18 cellular contexts compared by ENCODE assay signal in genomic region chr7:130294314-130294713, GRCh38. TPM values are rescaled to one million over a fixed set of nuclear protein-coding genes. Genes with fewer than 3 reads are reported as not detected.
DNase-seq lines count a peak whose midpoint lies in the region; TF ChIP-seq lines count a peak whose summit lies in the region.
"Had no signal": no experiment of that assay in that cellular context is flagged by ENCODE, and none has a peak within 500 bp of the region (broad histone marks: within the 10 kb centered on the region; RNA-seq: fewer than 3 reads in every experiment).

No MANE protein-coding gene starts in this region.

- POLR2A ChIA-PET in PC-9 (lab: Charles Lee; ENCODE audit: unreplicated experiment), result interaction anchor here (0.7 kb wide), 1 partner anchor 574 kb away, joined by 6 read pairs; no protein-coding TSS in a partner anchor
- POLR2A ChIA-PET in CD8-positive, alpha-beta memory T cell (lab: Charles Lee), result no interaction called here

- H3K36me3 ChIP-seq in PC-9 (ENCODE audit: low read depth), result no peaks in the 10 kb centered on the region
- H3K36me3 ChIP-seq in esophagus (ENCODE audit: control insufficient read depth in 2 of 2, insufficient read depth in 2 of 2, low read length in 1 of 2), result no peaks in the 10 kb centered on the region
- no peaks in the 10 kb centered on the region for H3K36me3 ChIP-seq in CD8-positive, alpha-beta memory T cell (ENCODE audit: insufficient read depth, low read length)
- H3K36me3 ChIP-seq: ascending aorta had no signal

- no peaks in the 10 kb centered on the region for H3K4me1 Mint-ChIP-seq in activated naive CD4-positive, alpha-beta T cell treated with anti-CD3 and anti-CD28 coated beads for 36 hours (ENCODE audit: low read depth)
- no peaks in the 10 kb centered on the region for H3K4me1 Mint-ChIP-seq in activated naive CD4-positive, alpha-beta T cell treated with anti-CD3 and anti-CD28 coated beads, Interleukin-2, amount 10 ng/mL, durations not matched to agents 7 days and 5 days
- no peaks in the 10 kb centered on the region for H3K4me1 Mint-ChIP-seq in CD8-positive, alpha-beta memory T cell
- H3K4me1 Mint-ChIP-seq: natural killer cell had no signal

- peak overlapping the region; percentile 46; the same call in 1 of the 2 replicates for H3K4me2 ChIP-seq in PC-9
- H3K4me2 ChIP-seq: A549 had no signal

- no peaks in the 10 kb centered on the region for H3K27me3 Mint-ChIP-seq in activated naive CD4-positive, alpha-beta T cell treated with anti-CD3 and anti-CD28 coated beads for 36 hours (ENCODE audit: low read depth)
- H3K27me3 Mint-ChIP-seq in activated naive CD4-positive, alpha-beta T cell treated with anti-CD3 and anti-CD28 coated beads, Interleukin-2, amount 10 ng/mL, durations not matched to agents 7 days and 5 days, result no peaks in the 10 kb centered on the region
- peaks cover 7 to 8% of the 10 kb centered on the region in 2 donors for H3K27me3 Mint-ChIP-seq in CD8-positive, alpha-beta memory T cell
- H3K27me3 Mint-ChIP-seq: activated CD8-positive, alpha-beta T cell treated with anti-CD3 and anti-CD28 coated beads for 36 hours had no signal

- H3K4me3 Mint-ChIP-seq in activated naive CD4-positive, alpha-beta T cell treated with anti-CD3 and anti-CD28 coated beads for 36 hours, result no peak overlapping the region
- H3K4me3 Mint-ChIP-seq in activated naive CD4-positive, alpha-beta T cell treated with anti-CD3 and anti-CD28 coated beads, Interleukin-2, amount 10 ng/mL, durations not matched to agents 7 days and 5 days, result no peak overlapping the region
- no peak overlapping the region for H3K4me3 Mint-ChIP-seq in CD8-positive, alpha-beta memory T cell
- H3K4me3 Mint-ChIP-seq: activated CD8-positive, alpha-beta T cell treated with anti-CD3 and anti-CD28 coated beads for 36 hours; natural killer cell had no signal

- no peak overlapping the region for H3K27ac Mint-ChIP-seq in activated naive CD4-positive, alpha-beta T cell treated with anti-CD3 and anti-CD28 coated beads for 36 hours
- no peak overlapping the region for H3K27ac Mint-ChIP-seq in activated naive CD4-positive, alpha-beta T cell treated with anti-CD3 and anti-CD28 coated beads, Interleukin-2, amount 10 ng/mL, durations not matched to agents 7 days and 5 days
- H3K27ac Mint-ChIP-seq in CD8-positive, alpha-beta memory T cell, result no peak overlapping the region
- H3K27ac Mint-ChIP-seq: activated CD8-positive, alpha-beta T cell treated with anti-CD3 and anti-CD28 coated beads for 36 hours; natural killer cell had no signal

- H3K9me3 Mint-ChIP-seq in activated naive CD4-positive, alpha-beta T cell treated with anti-CD3 and anti-CD28 coated beads for 36 hours, result no peaks in the 10 kb centered on the region
- H3K9me3 Mint-ChIP-seq in activated naive CD4-positive, alpha-beta T cell treated with anti-CD3 and anti-CD28 coated beads, Interleukin-2, amount 10 ng/mL, durations not matched to agents 7 days and 5 days, result peaks cover 7% of the 10 kb centered on the region
- no peaks in the 10 kb centered on the region for H3K9me3 Mint-ChIP-seq in CD8-positive, alpha-beta memory T cell
- H3K9me3 Mint-ChIP-seq: activated CD8-positive, alpha-beta T cell treated with anti-CD3 and anti-CD28 coated beads for 36 hours; natural killer cell had no signal

- H3K27ac ChIP-seq in PC-9 (no peak overlapping the region), esophagus (ENCODE audit: low read depth in 2 of 2, low read length in 1 of 2) (peak overlapping the region; percentile 77 to 81), skin epidermis (peak overlapping the region in 16 of 21 experiments; percentile 37 to 79 (median 74))
- no peak overlapping the region for H3K27ac ChIP-seq in CD8-positive, alpha-beta memory T cell (ENCODE audit: low read depth, low read length)
- H3K27ac ChIP-seq: testis had no signal

- no peaks in the 10 kb centered on the region for H4K20me1 ChIP-seq in PC-9 (ENCODE audit: insufficient read depth)

- intact Hi-C loops in activated naive CD4-positive, alpha-beta T cell treated with anti-CD3 and anti-CD28 coated beads for 36 hours (cut with micrococcal nuclease), result no loop called here
- intact Hi-C loops in PC-9 (cut with micrococcal nuclease; ENCODE audit: unreplicated experiment), result loop anchor here (5.0 kb wide), 2 partner anchors 123 to 193 kb away; no protein-coding TSS in a partner anchor

- H3K27me3 ChIP-seq in PC-9 (ENCODE audit: insufficient read depth, low read depth) (no peaks in the 10 kb centered on the region), esophagus (ENCODE audit: control insufficient read depth in 1 of 2, insufficient read depth in 2 of 2, low read length in 2 of 2) (no peaks in the 10 kb centered on the region)
- H3K27me3 ChIP-seq in CD8-positive, alpha-beta memory T cell (ENCODE audit: insufficient read depth, low read length, poor library complexity, severe bottlenecking), result no peaks in the 10 kb centered on the region
- H3K27me3 ChIP-seq: ascending aorta, testis had no signal

- H3K9me2 ChIP-seq in PC-9 (ENCODE audit: insufficient read depth), result no peaks in the 10 kb centered on the region

- H3K4me3 ChIP-seq in PC-9, result no peak overlapping the region
- peak overlapping the region; percentile 5 to 18 for H3K4me3 ChIP-seq in esophagus (ENCODE audit: low read depth in 1 of 2, low read length in 2 of 2)
- H3K4me3 ChIP-seq in skin epidermis, result peak overlapping the region in 2 of 7 experiments; percentile 2 to 11
- H3K4me3 ChIP-seq in CD8-positive, alpha-beta memory T cell (ENCODE audit: low read length), result no peak overlapping the region
- H3K4me3 ChIP-seq: A549, ascending aorta, testis had no signal

- BruUV-seq in PC-9 (replicated peaks; lab: Mats Ljungman, UMichigan), result no TSS peak

- peak; percentile 26 for DNase-seq in activated naive CD4-positive, alpha-beta T cell treated with anti-CD3 and anti-CD28 coated beads for 36 hours
- no peak for DNase-seq in activated naive CD4-positive, alpha-beta T cell treated with anti-CD3 and anti-CD28 coated beads, Interleukin-2, amount 10 ng/mL, durations not matched to agents 7 days and 5 days
- DNase-seq in PC-9 (peak in 1 of 2 experiments; percentile 66), kidney glomerular epithelial cell (lab: John Stamatoyannopoulos, UW) (no peak), SHP77 treated with DMSO at 0.1 percent for 48 hours (lab: John Stamatoyannopoulos, UW) (no peak)
- DNase-seq in CD8-positive, alpha-beta memory T cell, result no peak
- DNase-seq: activated CD8-positive, alpha-beta T cell treated with anti-CD3 and anti-CD28 coated beads for 36 hours; GDM1; natural killer cell; NCI-H1105; testis had no signal

- H3K4me1 ChIP-seq in PC-9 (replicated peaks; ENCODE audit: insufficient read depth) (peaks cover 53% of the 10 kb centered on the region), esophagus (ENCODE audit: control insufficient read depth in 2 of 2, insufficient read depth in 2 of 2, low read length in 1 of 2) (peaks cover 0 to 7% of the 10 kb centered on the region in 2 donors)
- H3K4me1 ChIP-seq in CD8-positive, alpha-beta memory T cell (ENCODE audit: insufficient read depth, low read length), result no peaks in the 10 kb centered on the region
- H3K4me1 ChIP-seq: testis had no signal

- H3K36me3 Mint-ChIP-seq in activated naive CD4-positive, alpha-beta T cell treated with anti-CD3 and anti-CD28 coated beads for 36 hours (ENCODE audit: low read depth), result no peaks in the 10 kb centered on the region
- H3K36me3 Mint-ChIP-seq in activated naive CD4-positive, alpha-beta T cell treated with anti-CD3 and anti-CD28 coated beads, Interleukin-2, amount 10 ng/mL, durations not matched to agents 7 days and 5 days, result no peaks in the 10 kb centered on the region
- no peaks in the 10 kb centered on the region for H3K36me3 Mint-ChIP-seq in CD8-positive, alpha-beta memory T cell
- H3K36me3 Mint-ChIP-seq: natural killer cell had no signal

- no peak for TF ChIP-seq CTCF in PC-9 (conservative IDR thresholded peaks at IDR 0.05)

- H2AFZ ChIP-seq in PC-9, result no peak overlapping the region

- no peaks in the 10 kb centered on the region for H3K79me2 ChIP-seq in PC-9 (ENCODE audit: low read depth)

- CTCF ChIA-PET in activated naive CD4-positive, alpha-beta T cell treated with anti-CD3 and anti-CD28 coated beads for 36 hours (lab: Charles Lee), result interaction anchor here (0.7 kb wide), 1 partner anchor 58 kb away, joined by 4 read pairs; no protein-coding TSS in a partner anchor
- CTCF ChIA-PET in activated naive CD4-positive, alpha-beta T cell treated with anti-CD3 and anti-CD28 coated beads, Interleukin-2, amount 10 ng/mL, durations not matched to agents 7 days and 5 days (lab: Charles Lee), result no interaction called here
- CTCF ChIA-PET in PC-9 (lab: Charles Lee), result no interaction called here
- CTCF ChIA-PET in CD8-positive, alpha-beta memory T cell (lab: Charles Lee), result interaction anchor here (1.0 kb wide), 1 partner anchor 20 kb away, joined by 3 read pairs; no protein-coding TSS in a partner anchor

- H3K9me3 ChIP-seq in PC-9 (ENCODE audit: insufficient read depth, low read depth), result peaks cover 9% of the 10 kb centered on the region; the same call in 1 of the 2 replicates
- no peaks in the 10 kb centered on the region for H3K9me3 ChIP-seq in esophagus (ENCODE audit: control insufficient read depth in 2 of 2, insufficient read depth in 1 of 2, low read depth in 1 of 2, low read length in 1 of 2)
- no peaks in the 10 kb centered on the region for H3K9me3 ChIP-seq in CD8-positive, alpha-beta memory T cell (ENCODE audit: low read length)
- H3K9me3 ChIP-seq: ascending aorta, testis had no signal

- 46 to 56% methylated on average over 5 of the region's 5 CpGs for WGBS in esophagus, 2 donors

- peaks cover 31% of the 10 kb centered on the region for H3F3A ChIP-seq in PC-9 (ENCODE audit: insufficient read depth, low read depth)

RNA-seq across cellular contexts. Expression of gene CPA4, which starts 1.4 kb away (rescaled TPM):
- not detected for total RNA-seq in activated naive CD4-positive, alpha-beta T cell treated with anti-CD3 and anti-CD28 coated beads for 36 hours
- total RNA-seq in PC-9 (2021), result 4.2 and 9.8 TPM in 2 replicates
- polyA plus RNA-seq in esophagus, result 10 to 100 TPM in 1 of 2 donors, 1 to 10 TPM in 1; 8.4 to 41.2 TPM
- total RNA-seq in CD8-positive, alpha-beta memory T cell, result not detected
- not detected for polyA plus RNA-seq in CD8-positive, alpha-beta memory T cell
- total RNA-seq: activated CD8-positive, alpha-beta T cell treated with anti-CD3 and anti-CD28 coated beads for 36 hours; ascending aorta; dermis microvascular lymphatic vessel endothelial cell; natural killer cell had no signal

RNA-seq across cellular contexts. Expression of gene CPA2, which starts 27.7 kb away (rescaled TPM):
- not detected for total RNA-seq in activated naive CD4-positive, alpha-beta T cell treated with anti-CD3 and anti-CD28 coated beads for 36 hours
- total RNA-seq in PC-9 (2021), result not detected in 2 replicates
- under 1 TPM; 0.14 to 0.37 TPM for polyA plus RNA-seq in esophagus
- not detected for total RNA-seq in CD8-positive, alpha-beta memory T cell
- polyA plus RNA-seq in CD8-positive, alpha-beta memory T cell, result not detected
- total RNA-seq: activated CD8-positive, alpha-beta T cell treated with anti-CD3 and anti-CD28 coated beads for 36 hours; ascending aorta; dermis microvascular lymphatic vessel endothelial cell; natural killer cell; renal cortical epithelial cell had no signal
- polyA plus RNA-seq: A549 had no signal

RNA-seq across cellular contexts. Expression of gene CPA5, which starts 50.3 kb away (rescaled TPM):
- under 1 TPM; 0.74 to 0.88 TPM for total RNA-seq in activated naive CD4-positive, alpha-beta T cell treated with anti-CD3 and anti-CD28 coated beads for 36 hours
- not detected in 2 replicates for total RNA-seq in PC-9 (2021)
- polyA plus RNA-seq in esophagus, result under 1 TPM; 0.01 to 0.04 TPM
- 1 to 10 TPM; 1.0 to 2.0 TPM for total RNA-seq in CD8-positive, alpha-beta memory T cell
- polyA plus RNA-seq in CD8-positive, alpha-beta memory T cell, result 30.5 TPM
- total RNA-seq: ascending aorta, dermis microvascular lymphatic vessel endothelial cell, lower leg skin, natural killer cell, renal cortical epithelial cell had no signal
- polyA plus RNA-seq: A549 had no signal

Comparison
In these comparisons a context has a peak if more than half of its experiments do, and no peak if none do; other contexts are left out.
1. CTCF ChIA-PET loops: an anchor here in activated naive CD4-positive, alpha-beta T cell treated with anti-CD3 and anti-CD28 coated beads for 36 hours (0.7 kb wide) and CD8-positive, alpha-beta memory T cell (1.0 kb wide); none called in activated naive CD4-positive, alpha-beta T cell treated with anti-CD3 and anti-CD28 coated beads, Interleukin-2, amount 10 ng/mL, durations not matched to agents 7 days and 5 days and PC-9.
2. H3K27ac ChIP-seq: peak in esophagus (2 of 2) and skin epidermis (16 of 21); none in PC-9 (single experiment) and CD8-positive, alpha-beta memory T cell (single experiment).
3. H3K4me3 ChIP-seq: peak in esophagus (2 of 2); none in PC-9 (single experiment) and CD8-positive, alpha-beta memory T cell (single experiment).